ENCODE assay signal across 19 cellular contexts in genomic region chr21:35963920-35964451, GRCh38.
DNase-seq lines count a peak whose midpoint lies in the region; ATAC-seq and TF ChIP-seq lines count a peak whose summit lies in the region.
"Had no signal": no experiment of that assay in that cellular context is flagged by ENCODE, and none has a peak within 500 bp of the region (broad histone marks: within the 10 kb centered on the region; RNA-seq: fewer than 3 reads in every experiment).

No MANE protein-coding gene starts in this region.

- no peak overlapping the region for H3K4me2 ChIP-seq in mammary epithelial cell (ENCODE audit: insufficient read depth, low read depth, low read length)
- H3K4me2 ChIP-seq: hepatocyte, smooth muscle cell had no signal

- in situ Hi-C loops in mammary epithelial cell (cut with MboI; ENCODE audit: low sequenced_read_pairs in 2 of 2), result no loop called here

- TF ChIP-seq CTCF in AG10803 (conservative IDR thresholded peaks at IDR 0.05; ENCODE audit: low read length), result no peak
- TF ChIP-seq CTCF in mammary epithelial cell (conservative IDR thresholded peaks at IDR 0.05 in 1 of 2, IDR thresholded peaks at IDR 0.05 in 1 of 2; ENCODE audit: extremely low read depth in 1 of 2, insufficient read depth in 1 of 2, low read depth in 1 of 2, low read length in 2 of 2), result no peak

- intact Hi-C loops in mammary epithelial cell (cut with micrococcal nuclease), result no loop called here

- TSS peak; percentile 100 for BruUV-seq in mammary epithelial cell (replicated peaks; lab: Mats Ljungman, UMichigan)

- 92% methylated on average over 9 of the region's 9 CpGs for WGBS in mammary epithelial cell (ENCODE audit: low coverage, missing lambda C conversion rate)

- dilution Hi-C loops in mammary epithelial cell (cut with HindIII; ENCODE audit: low sequenced_read_pairs), result no loop called here

- H2AFZ ChIP-seq in mammary epithelial cell (ENCODE audit: low read depth, low read length), result no peak overlapping the region
- H2AFZ ChIP-seq: hepatocyte had no signal

- H3K4me3 ChIP-seq in AG10803 (ENCODE audit: low read length), result no peak overlapping the region
- H3K4me3 ChIP-seq in mammary epithelial cell (replicated peaks in 1 of 3; ENCODE audit: insufficient read depth in 1 of 3, low read depth in 2 of 3, low read length in 3 of 3), result no peak overlapping the region
- H3K4me3 ChIP-seq: hepatocyte, psoas muscle, smooth muscle cell had no signal

- no peaks in the 10 kb centered on the region for H3K9me3 ChIP-seq in mammary epithelial cell (replicated peaks; ENCODE audit: insufficient read depth, low read length)
- H3K9me3 ChIP-seq: psoas muscle had no signal

- no peaks in the 10 kb centered on the region for H3K36me3 ChIP-seq in mammary epithelial cell (ENCODE audit: insufficient read depth, low read length)

- H3K79me2 ChIP-seq in mammary epithelial cell (ENCODE audit: insufficient read depth, low read length), result no peaks in the 10 kb centered on the region
- H3K79me2 ChIP-seq: hepatocyte had no signal

- H4K20me1 ChIP-seq in mammary epithelial cell (ENCODE audit: insufficient read depth, low read length), result no peaks in the 10 kb centered on the region

- no peak for ATAC-seq in GM18867 (IDR thresholded peaks at IDR 0.05; ENCODE audit: unreplicated experiment)
- ATAC-seq in HG03469 (IDR thresholded peaks at IDR 0.05; ENCODE audit: unreplicated experiment), result no peak
- ATAC-seq: effector memory CD8-positive, alpha-beta T cell; psoas muscle; Right ventricle myocardium inferior had no signal

- no peaks in the 10 kb centered on the region for H3K27me3 ChIP-seq in mammary epithelial cell (ENCODE audit: insufficient read depth, low read length)
- H3K27me3 ChIP-seq: hepatocyte had no signal

- H3K4me1 ChIP-seq in mammary epithelial cell (ENCODE audit: insufficient read depth, low read length), result no peaks in the 10 kb centered on the region
- H3K4me1 ChIP-seq: psoas muscle had no signal

- H3K27ac ChIP-seq in mammary epithelial cell (ENCODE audit: insufficient read depth, low read depth, low read length), result no peak overlapping the region
- H3K27ac ChIP-seq: hepatocyte, psoas muscle had no signal

- DNase-seq in AG10803 (ENCODE audit: low read depth) (peak; percentile 72), HCEC 1CT (peak; percentile 1), NCI-H82 treated with DMSO at 0.1 percent for 48 hours (lab: John Stamatoyannopoulos, UW; ENCODE audit: unreplicated experiment) (peak; percentile 28), mammary epithelial cell (no peak), occipital lobe (lab: John Stamatoyannopoulos, UW) (no peak), NCI-H187 treated with DMSO at 0.1 percent for 48 hours (lab: John Stamatoyannopoulos, UW) (no peak)
- DNase-seq: COR-L47; effector memory CD8-positive, alpha-beta T cell; H7; kidney glomerular epithelial cell; NCI-H1092; psoas muscle; stimulated activated CD4-positive, alpha-beta T cell treated with anti-CD3 and anti-CD28 coated beads, Interleukin-4, amount 100 ng/mL, for 4 hours; stimulated activated CD8-positive, alpha-beta memory T cell treated with anti-CD3 and anti-CD28 coated beads, Interleukin-4, amount 100 ng/mL, for 48 hours had no signal

- CTCF ChIA-PET in mammary epithelial cell (lab: Charles Lee; ENCODE audit: low non-redundant PET), result no interaction called here

- no peak overlapping the region for H3K9ac ChIP-seq in mammary epithelial cell (ENCODE audit: insufficient read depth, low read length)

Comparison
In these comparisons a context has a peak if more than half of its experiments do, and no peak if none do; other contexts are left out.
1. DNase-seq: peak in AG10803 (single experiment), HCEC 1CT (single experiment) and NCI-H82 treated with DMSO at 0.1 percent for 48 hours (single experiment); none in mammary epithelial cell (single experiment), occipital lobe (single experiment) and NCI-H187 treated with DMSO at 0.1 percent for 48 hours (single experiment).